14 cellular contexts compared by ENCODE assay signal in genomic region chr19:36668646-36669045, GRCh38. TPM values are rescaled to one million over a fixed set of nuclear protein-coding genes. Genes with fewer than 3 reads are reported as not detected.
DNase-seq lines count a peak whose midpoint lies in the region; ATAC-seq and TF ChIP-seq lines count a peak whose summit lies in the region.
"Had no signal": no experiment of that assay in that cellular context is flagged by ENCODE, and none has a peak within 500 bp of the region (broad histone marks: within the 10 kb centered on the region; RNA-seq: fewer than 3 reads in every experiment).

No MANE protein-coding gene starts in this region.

- H3K27me3 Mint-ChIP-seq in activated naive CD4-positive, alpha-beta T cell treated with anti-CD3 and anti-CD28 coated beads, Interleukin-2, amount 50 U/mL, for 24 hours = no peaks in the 10 kb centered on the region
- no peaks in the 10 kb centered on the region for H3K27me3 Mint-ChIP-seq in activated CD4-positive, alpha-beta memory T cell treated with anti-CD3 and anti-CD28 coated beads for 36 hours
- no peaks in the 10 kb centered on the region for H3K27me3 Mint-ChIP-seq in type B pancreatic cell

- no peak overlapping the region for H2AFZ ChIP-seq in hepatocyte
- H2AFZ ChIP-seq: GM23248 had no signal

- H3K9me3 Mint-ChIP-seq in activated naive CD4-positive, alpha-beta T cell treated with anti-CD3 and anti-CD28 coated beads, Interleukin-2, amount 50 U/mL, for 24 hours = peaks cover 22% of the 10 kb centered on the region
- peaks cover 66% of the 10 kb centered on the region for H3K9me3 Mint-ChIP-seq in activated CD4-positive, alpha-beta memory T cell treated with anti-CD3 and anti-CD28 coated beads for 36 hours
- H3K9me3 Mint-ChIP-seq in type B pancreatic cell = peaks cover 19% of the 10 kb centered on the region

- H3K4me2 ChIP-seq in hepatocyte = peak overlapping the region; percentile 75

- intact Hi-C loops in activated CD4-positive, alpha-beta memory T cell treated with anti-CD3 and anti-CD28 coated beads for 36 hours (cut with micrococcal nuclease) = loop anchor here (5.0 kb wide), 1 partner anchor 96 kb away; the partner anchor contains the start of gene ZNF529

- H3K4me3 ChIP-seq in hepatocyte = no peak overlapping the region
- H3K4me3 ChIP-seq: GM23248, prostate gland, SJSA1 had no signal

- peaks cover 37% of the 10 kb centered on the region for H3K4me1 Mint-ChIP-seq in activated naive CD4-positive, alpha-beta T cell treated with anti-CD3 and anti-CD28 coated beads, Interleukin-2, amount 50 U/mL, for 24 hours
- peaks cover 28% of the 10 kb centered on the region for H3K4me1 Mint-ChIP-seq in activated CD4-positive, alpha-beta memory T cell treated with anti-CD3 and anti-CD28 coated beads for 36 hours (ENCODE audit: low read depth)
- peaks cover 31% of the 10 kb centered on the region for H3K4me1 Mint-ChIP-seq in type B pancreatic cell (ENCODE audit: unreplicated experiment)

- H3K4me3 Mint-ChIP-seq in activated naive CD4-positive, alpha-beta T cell treated with anti-CD3 and anti-CD28 coated beads, Interleukin-2, amount 50 U/mL, for 24 hours = peak overlapping the region; percentile 32
- peak overlapping the region; percentile 34 for H3K4me3 Mint-ChIP-seq in activated CD4-positive, alpha-beta memory T cell treated with anti-CD3 and anti-CD28 coated beads for 36 hours
- peak overlapping the region; percentile 56 for H3K4me3 Mint-ChIP-seq in type B pancreatic cell

- H3K9me3 ChIP-seq in hepatocyte (ENCODE audit: low read depth) = peaks cover 12% of the 10 kb centered on the region
- H3K9me3 ChIP-seq: prostate gland had no signal

- peaks cover 54% of the 10 kb centered on the region for H3K79me2 ChIP-seq in hepatocyte

- CTCF ChIA-PET in activated CD4-positive, alpha-beta memory T cell treated with anti-CD3 and anti-CD28 coated beads for 36 hours (lab: Charles Lee) = no interaction called here

- no peaks in the 10 kb centered on the region for H4K20me1 ChIP-seq in hepatocyte (ENCODE audit: insufficient read depth, poor library complexity, severe bottlenecking)

- no peaks in the 10 kb centered on the region for H3K9me2 ChIP-seq in hepatocyte (replicated peaks; ENCODE audit: insufficient read depth)

- no peak overlapping the region for H3K27ac Mint-ChIP-seq in activated naive CD4-positive, alpha-beta T cell treated with anti-CD3 and anti-CD28 coated beads, Interleukin-2, amount 50 U/mL, for 24 hours
- H3K27ac Mint-ChIP-seq in activated CD4-positive, alpha-beta memory T cell treated with anti-CD3 and anti-CD28 coated beads for 36 hours = no peak overlapping the region
- H3K27ac Mint-ChIP-seq in type B pancreatic cell = peak overlapping the region; percentile 23

- peaks cover 8% of the 10 kb centered on the region for H3K4me1 ChIP-seq in hepatocyte (ENCODE audit: insufficient read depth)
- H3K4me1 ChIP-seq: prostate gland, SJSA1 had no signal

- POLR2A ChIA-PET in activated CD4-positive, alpha-beta memory T cell treated with anti-CD3 and anti-CD28 coated beads for 36 hours (lab: Charles Lee) = no interaction called here

- 87% methylated on average over 2 of the region's 2 CpGs for WGBS in hepatocyte (ENCODE audit: low lambda C conversion rate, missing lambda C conversion rate)

- no peak for DNase-seq in activated naive CD4-positive, alpha-beta T cell treated with anti-CD3 and anti-CD28 coated beads, Interleukin-2, amount 50 U/mL, for 16 hours
- DNase-seq in activated CD4-positive, alpha-beta memory T cell treated with anti-CD3 and anti-CD28 coated beads for 36 hours = no peak
- DNase-seq in hepatocyte (ENCODE audit: low spot score) = no peak
- no peak for DNase-seq in type B pancreatic cell (ENCODE audit: extremely low spot score, unreplicated experiment)
- DNase-seq in AML-193 (lab: John Stamatoyannopoulos, UW) = no peak
- no peak for DNase-seq in dedifferentiated amniotic fluid mesenchymal stem cell (ENCODE audit: extremely low spot score)
- DNase-seq: activated CD4-positive, CD25-positive, alpha-beta regulatory T cell; activated gamma-delta T cell treated with Interleukin-2 at 50 U/mL for 16 hours; GM23248; mesenchymal stem cell had no signal

- H3K36me3 ChIP-seq in hepatocyte (replicated peaks; ENCODE audit: insufficient read depth, low read depth) = no peaks in the 10 kb centered on the region
- H3K36me3 ChIP-seq: prostate gland had no signal

- no peak for TF ChIP-seq CTCF in hepatocyte (IDR thresholded peaks at IDR 0.05; ENCODE audit: poor library complexity)
- no peak for TF ChIP-seq CTCF in type B pancreatic cell (conservative IDR thresholded peaks at IDR 0.05)

- ATAC-seq in GM18907 (IDR thresholded peaks at IDR 0.05; ENCODE audit: unreplicated experiment) = no peak

- H3K27ac ChIP-seq in hepatocyte = no peak overlapping the region
- H3K27ac ChIP-seq: GM23248, prostate gland, SJSA1 had no signal

- no peaks in the 10 kb centered on the region for H3K27me3 ChIP-seq in hepatocyte
- H3K27me3 ChIP-seq: SJSA1 had no signal

- H3K36me3 Mint-ChIP-seq in activated naive CD4-positive, alpha-beta T cell treated with anti-CD3 and anti-CD28 coated beads, Interleukin-2, amount 50 U/mL, for 24 hours = peaks cover 57% of the 10 kb centered on the region
- peaks cover 70% of the 10 kb centered on the region for H3K36me3 Mint-ChIP-seq in activated CD4-positive, alpha-beta memory T cell treated with anti-CD3 and anti-CD28 coated beads for 36 hours
- H3K36me3 Mint-ChIP-seq in type B pancreatic cell = peaks cover 56% of the 10 kb centered on the region

RNA-seq across cellular contexts. Expression of gene ZNF461, which starts 2.0 kb away (rescaled TPM):
- total RNA-seq in activated CD4-positive, alpha-beta memory T cell treated with anti-CD3 and anti-CD28 coated beads for 36 hours = 1 to 10 TPM; 4.2 to 4.9 TPM
- total RNA-seq in hepatocyte (8.9 and 16.7 TPM in 2 replicates), type B pancreatic cell (ENCODE audit: low replicate concordance) (9.8 and 11.3 TPM in 2 replicates)
- polyA plus RNA-seq in hepatocyte = 3.2 and 4.6 TPM in 2 replicates

RNA-seq across cellular contexts. Expression of gene ZNF567, which starts 18.8 kb away (rescaled TPM):
- 1 to 10 TPM; 4.9 to 5.3 TPM for total RNA-seq in activated CD4-positive, alpha-beta memory T cell treated with anti-CD3 and anti-CD28 coated beads for 36 hours
- total RNA-seq in hepatocyte = 4.0 and 8.1 TPM in 2 replicates
- 4.4 and 9.5 TPM in 2 replicates for polyA plus RNA-seq in hepatocyte
- 10.4 and 12.3 TPM in 2 replicates for total RNA-seq in type B pancreatic cell (ENCODE audit: low replicate concordance)
